Comparison of ENCODE assay signal across 8 cellular contexts in genomic region chr5:151825445-151825844, GRCh38. TPM values are rescaled to one million over a fixed set of nuclear protein-coding genes. Genes with fewer than 3 reads are reported as not detected.
DNase-seq lines count a peak whose midpoint lies in the region; ATAC-seq and TF ChIP-seq lines count a peak whose summit lies in the region.

No MANE protein-coding gene starts in this region.

- H3K27ac Mint-ChIP-seq in activated T-helper 17 cell treated with anti-CD3 and anti-CD28 coated beads, Interleukin-2, amount 50 U/mL, for 72 hours = no peak overlapping the region
- H3K27ac Mint-ChIP-seq in progenitor cell of endocrine pancreas = no peak overlapping the region

- H3K27ac ChIP-seq in C4-2B = no peak overlapping the region

- no peaks in the 10 kb centered on the region for H3K9me3 Mint-ChIP-seq in activated T-helper 17 cell treated with anti-CD3 and anti-CD28 coated beads, Interleukin-2, amount 50 U/mL, for 72 hours
- H3K9me3 Mint-ChIP-seq in progenitor cell of endocrine pancreas (ENCODE audit: low read depth) = peaks cover 3% of the 10 kb centered on the region

- TF ChIP-seq CTCF in C4-2B (conservative IDR thresholded peaks at IDR 0.05) (peak; percentile 92), GM13977 (IDR thresholded peaks at IDR 0.05; ENCODE audit: extremely low read depth, insufficient read depth, missing control alignments) (peak; percentile 85), progenitor cell of endocrine pancreas (IDR thresholded peaks at IDR 0.05; ENCODE audit: unreplicated experiment) (peak; percentile 88)

- no peak overlapping the region for H3K4me3 Mint-ChIP-seq in activated T-helper 17 cell treated with anti-CD3 and anti-CD28 coated beads, Interleukin-2, amount 50 U/mL, for 72 hours
- no peak overlapping the region for H3K4me3 Mint-ChIP-seq in progenitor cell of endocrine pancreas (ENCODE audit: low read depth)

- DNase-seq in GM13977 (ENCODE audit: low spot score) (peak; percentile 36), NCI-H446 treated with DMSO at 0.1 percent for 48 hours (lab: John Stamatoyannopoulos, UW) (peak; percentile 7), Right ventricle myocardium superior (no peak), progenitor cell of endocrine pancreas (ENCODE audit: low spot score, unreplicated experiment) (peak; percentile 56)

- intact Hi-C loops in Right ventricle myocardium superior (cut with DNase I) = loop anchor here (2.0 to 10.0 kb wide), 3 partner anchors 317 to 679 kb away; no protein-coding TSS in a partner anchor

- H3K36me3 Mint-ChIP-seq in activated T-helper 17 cell treated with anti-CD3 and anti-CD28 coated beads, Interleukin-2, amount 50 U/mL, for 72 hours (ENCODE audit: low read depth) = peaks cover 22% of the 10 kb centered on the region
- peaks cover 6% of the 10 kb centered on the region for H3K36me3 Mint-ChIP-seq in progenitor cell of endocrine pancreas (ENCODE audit: insufficient read depth)

- peaks cover 6% of the 10 kb centered on the region for H3K4me1 Mint-ChIP-seq in activated T-helper 17 cell treated with anti-CD3 and anti-CD28 coated beads, Interleukin-2, amount 50 U/mL, for 72 hours
- H3K4me1 Mint-ChIP-seq in progenitor cell of endocrine pancreas (ENCODE audit: low read depth) = peaks cover 5% of the 10 kb centered on the region

- no peaks in the 10 kb centered on the region for H3K27me3 Mint-ChIP-seq in activated T-helper 17 cell treated with anti-CD3 and anti-CD28 coated beads, Interleukin-2, amount 50 U/mL, for 72 hours
- H3K27me3 Mint-ChIP-seq in progenitor cell of endocrine pancreas = no peaks in the 10 kb centered on the region

- in situ Hi-C loops in GM13977 (cut with MboI; ENCODE audit: low pct_unique_long_range_greater_than_20kb, low sequenced_read_pairs, unreplicated experiment) = loop anchor here (25.0 kb wide), 1 partner anchor 687 kb away; no protein-coding TSS in a partner anchor

- ATAC-seq in HG03066 (IDR thresholded peaks at IDR 0.05; ENCODE audit: low read depth, unreplicated experiment) (peak; percentile 78), Right ventricle myocardium superior (ENCODE audit: poor library complexity) (peak; percentile 87), GM18873 (IDR thresholded peaks at IDR 0.05; ENCODE audit: low FRiP score, unreplicated experiment) (no peak)
- ATAC-seq in activated T-helper 17 cell treated with anti-CD3 and anti-CD28 coated beads, Interleukin-2, amount 50 U/mL, for 72 hours (replicated peaks) = peak; percentile 34

RNA-seq across cellular contexts. Expression of gene G3BP1, which starts 53.7 kb away (rescaled TPM):
- 100 to 1,000 TPM; 149 to 251 TPM for total RNA-seq in activated T-helper 17 cell treated with anti-CD3 and anti-CD28 coated beads, Interleukin-2, amount 50 U/mL, for 72 hours
- total RNA-seq in Right ventricle myocardium superior = 105 TPM
- total RNA-seq in progenitor cell of endocrine pancreas = 220 and 226 TPM in 2 replicates
